ENCODE assay signal across 8 cellular contexts in the genomic region with DNA sequence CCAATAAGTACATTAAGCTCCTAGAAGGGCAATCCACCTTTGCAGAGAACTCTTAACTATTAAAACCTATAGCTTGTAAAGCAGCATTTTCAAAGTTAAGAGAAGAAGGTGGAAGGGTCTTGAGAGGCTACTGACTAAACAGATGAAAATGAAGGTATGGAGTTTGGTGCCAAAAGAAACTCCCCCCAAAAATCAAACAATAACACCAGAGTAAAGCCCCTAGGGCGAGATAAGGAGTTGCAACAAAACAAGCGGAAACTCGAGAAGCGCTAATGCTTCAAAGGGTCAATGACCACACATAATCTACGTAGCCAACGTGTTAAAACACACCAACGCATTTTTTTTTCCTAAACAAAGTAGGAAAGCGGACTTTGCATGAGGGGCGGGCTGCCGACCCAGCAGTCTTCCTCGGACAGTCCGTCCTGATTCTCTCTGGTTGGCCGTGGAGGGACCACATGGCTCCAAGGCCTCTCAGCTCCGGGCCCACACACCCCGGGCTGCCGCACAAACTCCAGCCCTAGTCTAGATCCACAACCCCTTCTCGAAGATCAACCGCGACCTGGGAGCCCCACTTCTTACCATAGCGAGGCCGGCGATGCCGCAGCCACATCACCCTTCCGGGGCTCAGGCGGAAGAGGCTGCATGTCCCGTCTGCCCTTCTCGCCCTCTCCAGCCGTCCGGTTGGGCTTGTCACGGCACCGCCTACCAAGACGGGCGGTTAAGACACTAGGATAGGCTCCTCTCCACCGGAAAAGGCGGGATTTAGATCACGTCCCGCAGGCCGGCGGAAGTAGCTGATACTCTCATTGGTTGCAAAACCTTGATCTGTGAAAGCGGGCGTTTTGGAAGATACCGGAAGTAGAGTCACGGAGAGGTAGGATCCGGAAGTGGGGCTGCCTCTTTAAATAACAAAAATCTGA. TPM values are rescaled to one million over a fixed set of nuclear protein-coding genes. Genes with fewer than 3 reads are reported as not detected.
DNase-seq lines count a peak whose midpoint lies in the region; ATAC-seq, FAIRE-seq and TF ChIP-seq lines count a peak whose summit lies in the region.

Gene TMEM167A (minus strand): TSS at position 653 of the 920 bp plus-strand sequence. CDS start 71 bp downstream, at position 582.
Gene XRCC4 (plus strand): TSS at position 806 of the 920 bp plus-strand sequence. CDS start 27,373 bp downstream, outside the sequence.

- H3K79me1 ChIP-seq in H1 (ENCODE audit: low read depth, low read length) (no peaks in the 10 kb centered on the region; the same call in 1 of the 2 replicates), mesenchymal stem cell (replicated peaks; ENCODE audit: low read length, poor library complexity, severe bottlenecking) (peaks cover 9% of the 10 kb centered on the region)

- 2% methylated on average over 44 of the region's 44 CpGs; no CpG with 5 or more reads in 1 of the 2 experiments for WGBS in H1 (ENCODE audit: extremely low coverage in 1 of 2, insufficient coverage in 1 of 2, insufficient read length in 1 of 2, insufficient replicate concordance in 2 of 2, low coverage in 1 of 2, low lambda C conversion rate in 2 of 2, missing lambda C conversion rate in 1 of 2), 2 experiments
- under 1% methylated on average over 39 of the region's 44 CpGs for WGBS in mesenchymal stem cell

- no peak for TF ChIP-seq RAD21 in H1 (IDR thresholded peaks at IDR 0.05 in 1 of 2, conservative IDR thresholded peaks at IDR 0.05 in 1 of 2; ENCODE audit: low read depth in 2 of 2, low read length in 2 of 2)

- H3K4ac ChIP-seq in H1 (replicated peaks; ENCODE audit: insufficient read length, low read depth, low read length) (peak within 1 kb of the TSS; percentile 30), mesenchymal stem cell (ENCODE audit: low read depth in 1 of 2, low read length in 2 of 2) (peak within 1 kb of the TSS; percentile 91 to 94)

- H4K91ac ChIP-seq in H1 (replicated peaks; ENCODE audit: insufficient read length, low read length) (peak within 1 kb of the TSS; percentile 11), mesenchymal stem cell (ENCODE audit: low read length) (peak within 1 kb of the TSS; percentile 98)

- H3K4me3 Mint-ChIP-seq in activated CD8-positive, alpha-beta memory T cell treated with anti-CD3 and anti-CD28 coated beads, Interleukin-2, amount 10 ng/mL, durations not matched to agents 7 days and 5 days, result peak within 1 kb of the TSS; percentile 99

- peak within 1 kb of the TSS; percentile 82 for H3K9ac ChIP-seq in NT2/D1 (ENCODE audit: insufficient read length, low read depth)
- peak within 1 kb of the TSS; percentile 89 to 97 (median 95) for H3K9ac ChIP-seq in H1 (replicated peaks in 1 of 4; ENCODE audit: extremely low read depth in 1 of 4, low read depth in 3 of 4, low read length in 3 of 4)
- H3K9ac ChIP-seq in mesenchymal stem cell (ENCODE audit: low read length), result peak within 1 kb of the TSS; percentile 97

- H2BK20ac ChIP-seq in H1 (ENCODE audit: low read length), result no peak within 1 kb of the TSS

- H3K23ac ChIP-seq in H1 (ENCODE audit: insufficient read length), result no peak within 1 kb of the TSS
- H3K23ac ChIP-seq in mesenchymal stem cell (ENCODE audit: low read length in 2 of 2), result peak within 1 kb of the TSS in 1 of 2 experiments; percentile 20

- no peaks in the 10 kb centered on the region for H3K27me3 ChIP-seq in NT2/D1 (ENCODE audit: insufficient read depth, insufficient read length)
- H3K27me3 ChIP-seq in H1 (replicated peaks in 1 of 4; ENCODE audit: control insufficient read depth in 3 of 4, extremely low read depth in 1 of 4, insufficient read depth in 3 of 4, low read length in 3 of 4), result no peaks in the 10 kb centered on the region
- H3K27me3 ChIP-seq in mesenchymal stem cell (ENCODE audit: control insufficient read depth in 1 of 2, insufficient read depth in 1 of 2, low read length in 2 of 2), result no peaks in the 10 kb centered on the region

- H3K27ac Mint-ChIP-seq in activated CD8-positive, alpha-beta memory T cell treated with anti-CD3 and anti-CD28 coated beads, Interleukin-2, amount 10 ng/mL, durations not matched to agents 7 days and 5 days, result peak within 1 kb of the TSS; percentile 100

- H3K4me1 ChIP-seq in NT2/D1 (ENCODE audit: insufficient read depth, insufficient read length), result no peaks in the 10 kb centered on the region
- 0 out of 7 replicates have a peak, but pooled peaks cover 0 to 5% (median under 1%) of the 10 kb centered on the region in 4 experiments for H3K4me1 ChIP-seq in H1 (replicated peaks in 1 of 4; ENCODE audit: control insufficient read depth in 3 of 4, insufficient read depth in 4 of 4, low read length in 3 of 4)
- H3K4me1 ChIP-seq in mesenchymal stem cell (ENCODE audit: control insufficient read depth, insufficient read depth, low read depth, low read length), result peaks cover 4% of the 10 kb centered on the region

- FAIRE-seq in H1 (lab: Jason Lieb, UNC), result peak; percentile 93

- no peak for TF ChIP-seq CTCF in H1 (IDR thresholded peaks at IDR 0.05; ENCODE audit: control extremely low read depth in 1 of 3, insufficient read depth in 1 of 3, low read depth in 1 of 3, low read length in 3 of 3)

- H3K27me3 Mint-ChIP-seq in activated CD8-positive, alpha-beta memory T cell treated with anti-CD3 and anti-CD28 coated beads, Interleukin-2, amount 10 ng/mL, durations not matched to agents 7 days and 5 days, result no peaks in the 10 kb centered on the region

- H2AK5ac ChIP-seq in H1 (ENCODE audit: low read depth, low read length), result no peak within 1 kb of the TSS
- H2AK5ac ChIP-seq in mesenchymal stem cell (ENCODE audit: low read length, severe bottlenecking), result peak within 1 kb of the TSS; percentile 31

- H2BK12ac ChIP-seq in H1 (ENCODE audit: low read depth, low read length) (peak within 1 kb of the TSS; percentile 91; the same call in 1 of the 2 replicates), mesenchymal stem cell (ENCODE audit: low read length in 2 of 2) (no peak within 1 kb of the TSS)

- peaks cover 21 to 66% of the 10 kb centered on the region in 2 experiments for H3K79me2 ChIP-seq in H1 (ENCODE audit: control insufficient read depth in 1 of 2, insufficient read depth in 2 of 2, low read length in 2 of 2)

- H3K18ac ChIP-seq in H1 (ENCODE audit: extremely low read depth, low read length) (peak within 1 kb of the TSS; percentile 64; the same call in 1 of the 2 replicates), mesenchymal stem cell (ENCODE audit: low read depth in 1 of 2, low read length in 2 of 2) (peak within 1 kb of the TSS; percentile 88 to 99)

- no peak within 1 kb of the TSS for H2BK120ac ChIP-seq in H1 (replicated peaks; ENCODE audit: low read depth, low read length)
- H2BK120ac ChIP-seq in mesenchymal stem cell (ENCODE audit: low read depth, low read length), result peak within 1 kb of the TSS; percentile 95

- CTCF ChIA-PET in activated CD8-positive, alpha-beta memory T cell treated with anti-CD3 and anti-CD28 coated beads, Interleukin-2, amount 10 ng/mL, durations not matched to agents 7 days and 5 days (lab: Charles Lee), result interaction anchor here (1.1 kb wide), 1 partner anchor 32 kb away, joined by 3 read pairs; no protein-coding TSS in a partner anchor
- CTCF ChIA-PET in H1 (lab: Charles Lee; ENCODE audit: partially characterized antibody), result interaction anchor here (1.4 to 1.5 kb wide), 2 partner anchors 15 to 30 kb away, joined by 3 read pairs; no protein-coding TSS in a partner anchor

- no peaks in the 10 kb centered on the region for H4K20me1 ChIP-seq in H1 (replicated peaks in 1 of 2; ENCODE audit: control insufficient read depth in 1 of 2, insufficient read depth in 2 of 2, low read length in 2 of 2)

- H3K4me1 Mint-ChIP-seq in activated CD8-positive, alpha-beta memory T cell treated with anti-CD3 and anti-CD28 coated beads, Interleukin-2, amount 10 ng/mL, durations not matched to agents 7 days and 5 days, result peaks cover 52% of the 10 kb centered on the region

- peak within 1 kb of the TSS; percentile 84 for H3K56ac ChIP-seq in H1 (replicated peaks; ENCODE audit: insufficient read length, low read depth, low read length)

- H2AFZ ChIP-seq in H1 (ENCODE audit: low read length) (peak within 1 kb of the TSS; percentile 72), mesenchymal stem cell (ENCODE audit: low read depth, low read length) (peak within 1 kb of the TSS; percentile 92)

- peaks cover 27% of the 10 kb centered on the region for H3K36me3 Mint-ChIP-seq in activated CD8-positive, alpha-beta memory T cell treated with anti-CD3 and anti-CD28 coated beads, Interleukin-2, amount 10 ng/mL, durations not matched to agents 7 days and 5 days

- H4K8ac ChIP-seq in H1 (ENCODE audit: extremely low read depth, insufficient read depth, low read length) (peak within 1 kb of the TSS; percentile 96; the same call in 1 of the 2 replicates), mesenchymal stem cell (ENCODE audit: low read length) (peak within 1 kb of the TSS; percentile 95)

- peak; percentile 94 to 97 for TF ChIP-seq POLR2A in H1 (IDR thresholded peaks at IDR 0.05; ENCODE audit: control extremely low read depth in 1 of 2, low read depth in 2 of 2, low read length in 2 of 2)

- H2BK5ac ChIP-seq in H1 (ENCODE audit: low read depth, low read length) (peak within 1 kb of the TSS; percentile 90), mesenchymal stem cell (ENCODE audit: low read depth, low read length, poor library complexity, severe bottlenecking) (peak within 1 kb of the TSS; percentile 84)

- H2BK15ac ChIP-seq in H1 (ENCODE audit: low read length) (no peak within 1 kb of the TSS), mesenchymal stem cell (ENCODE audit: low read depth, poor library complexity, severe bottlenecking) (peak within 1 kb of the TSS; percentile 98)

- no peaks in the 10 kb centered on the region for H3K9me3 Mint-ChIP-seq in activated CD8-positive, alpha-beta memory T cell treated with anti-CD3 and anti-CD28 coated beads, Interleukin-2, amount 10 ng/mL, durations not matched to agents 7 days and 5 days (ENCODE audit: low read depth)

- H3K4me2 ChIP-seq in H1 (ENCODE audit: insufficient read depth in 1 of 2, low read depth in 2 of 2, low read length in 2 of 2) (peak within 1 kb of the TSS; percentile 76), mesenchymal stem cell (ENCODE audit: low read length, poor library complexity, severe bottlenecking) (peak within 1 kb of the TSS; percentile 93)

- H3K14ac ChIP-seq in H1 (ENCODE audit: insufficient read length), result no peak within 1 kb of the TSS
- H3K14ac ChIP-seq in mesenchymal stem cell (ENCODE audit: low read length in 2 of 2), result peak within 1 kb of the TSS in 1 of 2 experiments; percentile 70

- H3K27ac ChIP-seq in H1 (ENCODE audit: low read depth, low read length) (peak within 1 kb of the TSS; percentile 92), mesenchymal stem cell (ENCODE audit: low read length, poor library complexity, severe bottlenecking) (peak within 1 kb of the TSS; percentile 91)

- DNase-seq in COR-L47 (lab: John Stamatoyannopoulos, UW) (peak; percentile 97), HUDEP-2 (lab: John Stamatoyannopoulos, UW; ENCODE audit: unreplicated experiment in 76 of 76) (peak in 75 of 76 experiments; percentile 52 to 98 (median 93)), NT2/D1 (ENCODE audit: low read depth, low spot score) (peak; percentile 94), H1 (ENCODE audit: low read depth in 1 of 2, low spot score in 2 of 2) (peak; percentile 85 to 97), mesenchymal stem cell (peak; percentile 99)
- peak; percentile 98 for DNase-seq in activated CD8-positive, alpha-beta memory T cell treated with anti-CD3 and anti-CD28 coated beads, Interleukin-2, amount 10 ng/mL, durations not matched to agents 7 days and 5 days
- peak; percentile 86 for DNase-seq in stimulated activated CD8-positive, alpha-beta memory T cell treated with anti-CD3 and anti-CD28 coated beads, Interleukin-12 subunit alpha, Interleukin-12 subunit beta, amount 100 ng/mL, for 4 hours (ENCODE audit: low read depth)

- H3K36me3 ChIP-seq in NT2/D1 (ENCODE audit: insufficient read depth, insufficient read length, low read length) (peaks cover 24% of the 10 kb centered on the region), H1 (ENCODE audit: control insufficient read depth in 2 of 4, insufficient read depth in 4 of 4, low read length in 3 of 4) (no peaks in the 10 kb centered on the region; a peak in 2 of 8 replicates), mesenchymal stem cell (ENCODE audit: control insufficient read depth in 1 of 2, insufficient read depth in 2 of 2, low read depth in 1 of 2, low read length in 2 of 2) (peaks cover 0 to 21% of the 10 kb centered on the region in 2 experiments)

- H3K23me2 ChIP-seq in H1 (ENCODE audit: low read depth, low read length), result peaks cover 4% of the 10 kb centered on the region; the same call in 1 of the 2 replicates

- peak within 1 kb of the TSS; percentile 94 for H3K4me3 ChIP-seq in NT2/D1 (ENCODE audit: insufficient read length, low read depth)
- peak within 1 kb of the TSS; percentile 65 to 99 (median 94) for H3K4me3 ChIP-seq in H1 (ENCODE audit: extremely low read depth in 1 of 4, insufficient read depth in 2 of 4, low read depth in 3 of 4, low read length in 4 of 4)
- peak within 1 kb of the TSS; percentile 93 to 95 for H3K4me3 ChIP-seq in mesenchymal stem cell (ENCODE audit: insufficient read depth in 1 of 2, low read depth in 1 of 2, low read length in 2 of 2)

- no peak for TF ChIP-seq EP300 in H1 (IDR thresholded peaks at IDR 0.05; ENCODE audit: borderline replicate concordance in 1 of 2, low read depth in 2 of 2, low read length in 2 of 2)

- peak; percentile 99 for ATAC-seq in GM21381 (IDR thresholded peaks at IDR 0.05; ENCODE audit: unreplicated experiment)
- peak; percentile 99 for ATAC-seq in activated CD8-positive, alpha-beta memory T cell treated with anti-CD3 and anti-CD28 coated beads, Interleukin-2, amount 10 ng/mL, durations not matched to agents 7 days and 5 days

- H3K9me3 ChIP-seq in NT2/D1 (ENCODE audit: insufficient read depth, low read length) (no peaks in the 10 kb centered on the region), H1 (ENCODE audit: insufficient read depth in 2 of 2, low read depth in 1 of 2, low read length in 1 of 2) (no peaks in the 10 kb centered on the region), mesenchymal stem cell (ENCODE audit: control insufficient read depth, low read length) (no peaks in the 10 kb centered on the region)

- POLR2A ChIA-PET in H1 (lab: Charles Lee; ENCODE audit: partially characterized antibody), result interaction anchor here (0.6 to 2.3 kb wide), 21 partner anchors 10 to 398 kb away, joined by 3 to 10 read pairs (median 4); partner anchors contain the start of gene VCAN

- H4K5ac ChIP-seq in H1 (ENCODE audit: insufficient read length, low read depth, low read length), result peak within 1 kb of the TSS; percentile 84

RNA-seq across cellular contexts. Expression of gene TMEM167A, which starts in this region (rescaled TPM):
- total RNA-seq in activated CD8-positive, alpha-beta memory T cell treated with anti-CD3 and anti-CD28 coated beads, Interleukin-2, amount 10 ng/mL, durations not matched to agents 7 days and 5 days, result 10 to 100 TPM; 58.7 to 79.6 TPM
- 164 and 178 TPM in 2 replicates for total RNA-seq in H1 (2021; fragmentation: NEBNext Ultra II Directional; extraction: Animal tissue kit (Norgen Biotek cat#: 25700))
- polyA plus RNA-seq in H1 (2011; rRNA removed), result 30.2 and 50.6 TPM in 2 replicates
- polyA plus RNA-seq in H1 (2011; cell fraction: cytosol; rRNA removed), result 58.1 TPM
- 12.7 TPM for polyA plus RNA-seq in H1 (2011; cell fraction: nucleus; rRNA removed)
- polyA plus RNA-seq in H1 (2012, experiment 1 of 2), result 68.3 to 145 TPM (median 73.8 TPM) in 4 replicates
- 16.6 TPM for polyA plus RNA-seq in H1 (2012, experiment 2 of 2)
- polyA plus RNA-seq in H1 (2013, experiment 1 of 2), result 65.5 TPM
- 70.9 TPM for polyA plus RNA-seq in H1 (2013, experiment 2 of 2)
- 46.0 and 54.7 TPM in 2 replicates for polyA minus RNA-seq in H1 (2011; rRNA and poly(A)+ RNA removed)
- polyA minus RNA-seq in H1 (2011; cell fraction: cytosol; rRNA and poly(A)+ RNA removed), result 41.5 TPM
- 61.4 TPM for polyA minus RNA-seq in H1 (2011; cell fraction: nucleus; rRNA and poly(A)+ RNA removed)
- polyA plus RNA-seq in mesenchymal stem cell (2013, experiment 1 of 2), result 76.4 TPM
- polyA plus RNA-seq in mesenchymal stem cell (2013, experiment 2 of 2), result 83.2 TPM

RNA-seq across cellular contexts. Expression of gene XRCC4, which starts in this region (rescaled TPM):
- total RNA-seq in activated CD8-positive, alpha-beta memory T cell treated with anti-CD3 and anti-CD28 coated beads, Interleukin-2, amount 10 ng/mL, durations not matched to agents 7 days and 5 days, result 10 to 100 TPM; 11.3 to 11.9 TPM
- 7.3 and 8.3 TPM in 2 replicates for total RNA-seq in H1 (2021; fragmentation: NEBNext Ultra II Directional; extraction: Animal tissue kit (Norgen Biotek cat#: 25700))
- polyA plus RNA-seq in H1 (2011; rRNA removed), result 1.2 and 3.0 TPM in 2 replicates
- polyA plus RNA-seq in H1 (2011; cell fraction: cytosol; rRNA removed), result 4.6 TPM
- polyA plus RNA-seq in H1 (2011; cell fraction: nucleus; rRNA removed), result 0.64 TPM
- polyA plus RNA-seq in H1 (2012, experiment 1 of 2), result 5.5 to 11.5 TPM (median 6.3 TPM) in 4 replicates
- 2.0 TPM for polyA plus RNA-seq in H1 (2012, experiment 2 of 2)
- 11.0 TPM for polyA plus RNA-seq in H1 (2013, experiment 1 of 2)
- 11.2 TPM for polyA plus RNA-seq in H1 (2013, experiment 2 of 2)
- polyA minus RNA-seq in H1 (2011; rRNA and poly(A)+ RNA removed), result 0.95 and 3.2 TPM in 2 replicates
- polyA minus RNA-seq in H1 (2011; cell fraction: cytosol; rRNA and poly(A)+ RNA removed), result not detected
- polyA minus RNA-seq in H1 (2011; cell fraction: nucleus; rRNA and poly(A)+ RNA removed), result 10.2 TPM
- polyA plus RNA-seq in mesenchymal stem cell (2013, experiment 1 of 2), result 6.3 TPM
- polyA plus RNA-seq in mesenchymal stem cell (2013, experiment 2 of 2), result 7.2 TPM

Comparison
In these comparisons a context has a peak if more than half of its experiments do, and no peak if none do; other contexts are left out.
1. Peak in every context shown above with its lines: DNase-seq, ATAC-seq, H3K4me3 ChIP-seq and H3K27ac ChIP-seq.